ENCODE assay signal across 13 cellular contexts in genomic region chr1:152227310-152227928, GRCh38. TPM values are rescaled to one million over a fixed set of nuclear protein-coding genes. Genes with fewer than 3 reads are reported as not detected.
A peak's percentile ranks its signal among the peaks of the same experiment; 100 is the strongest.
DNase-seq lines count a peak whose midpoint lies in the region; ATAC-seq and TF ChIP-seq lines count a peak whose summit lies in the region.
"Had no signal": no experiment of that assay in that cellular context is flagged by ENCODE, and none has a peak within 500 bp of the region (broad histone marks: within the 10 kb centered on the region; RNA-seq: fewer than 3 reads in every experiment).

No MANE protein-coding gene starts in this region.

- no peak overlapping the region for H3K4me2 ChIP-seq in OCI-LY7 (ENCODE audit: low read length)

- no peak for ATAC-seq in HG03045 (IDR thresholded peaks at IDR 0.05; ENCODE audit: unreplicated experiment)
- ATAC-seq: activated T-helper 17 cell treated with anti-CD3 and anti-CD28 coated beads, Interleukin-2, amount 50 U/mL, for 72 hours had no signal

- H3K4me1 ChIP-seq in OCI-LY7 (ENCODE audit: insufficient read depth, low read length, poor library complexity, severe bottlenecking), result no peaks in the 10 kb centered on the region

- DNase-seq in SIG-M5 treated with dmso at 0.1 percent for 504 hours (lab: John Stamatoyannopoulos, UW; ENCODE audit: unreplicated experiment) (peak; percentile 44), SIG-M5 (lab: John Stamatoyannopoulos, UW) (no peak), OCI-LY7 (ENCODE audit: low spot score) (no peak), epithelial cell of prostate (ENCODE audit: low read depth, low spot score) (no peak), retinal pigment epithelial cell (ENCODE audit: low read depth) (no peak), HuH-7.5 (ENCODE audit: low spot score) (no peak), DMS153 treated with DMSO at 0.1 percent for 48 hours (lab: John Stamatoyannopoulos, UW; ENCODE audit: unreplicated experiment) (no peak)
- DNase-seq: activated CD4-positive, alpha-beta T cell treated with anti-CD3 and anti-CD28 coated beads for 1 hour; posterior cingulate gyrus; Right ventricle myocardium superior had no signal

- POLR2A ChIA-PET in OCI-LY7 (lab: Charles Lee), result no interaction called here

- no peak overlapping the region for H3K27ac ChIP-seq in OCI-LY7 (ENCODE audit: low read depth, low read length, poor library complexity, severe bottlenecking)
- H3K27ac ChIP-seq in epithelial cell of prostate, result peak overlapping the region; percentile 89

- H3K9me3 ChIP-seq in OCI-LY7 (ENCODE audit: low read length), result no peaks in the 10 kb centered on the region

- TF ChIP-seq CTCF in OCI-LY7 (conservative IDR thresholded peaks at IDR 0.05; ENCODE audit: low read length) (0 out of 2 replicates have a peak, but pooled peaks have one; percentile 15), retinal pigment epithelial cell (conservative IDR thresholded peaks at IDR 0.05; ENCODE audit: low read depth, low read length) (peak; percentile 17)

- no TSS peak for BruUV-seq in OCI-LY7 (replicated peaks; lab: Mats Ljungman, UMichigan)

- H3K4me3 ChIP-seq in OCI-LY7 (ENCODE audit: low read depth, low read length, poor library complexity, severe bottlenecking) (no peak overlapping the region), retinal pigment epithelial cell (ENCODE audit: low read length) (no peak overlapping the region)

- no peaks in the 10 kb centered on the region for H4K20me1 ChIP-seq in OCI-LY7 (ENCODE audit: insufficient read depth, low read length)

- no peak overlapping the region for H2AFZ ChIP-seq in OCI-LY7 (ENCODE audit: low read length)

- no peaks in the 10 kb centered on the region for H3K36me3 ChIP-seq in OCI-LY7 (ENCODE audit: insufficient read depth, low read length)

- no peaks in the 10 kb centered on the region for H3K9me2 ChIP-seq in OCI-LY7 (ENCODE audit: insufficient read depth, low read length)

- H3K79me2 ChIP-seq in OCI-LY7 (ENCODE audit: insufficient read depth, low read depth, low read length), result no peaks in the 10 kb centered on the region

- intact Hi-C loops in OCI-LY7 (cut with micrococcal nuclease; ENCODE audit: unreplicated experiment), result no loop called here

- CTCF ChIA-PET in OCI-LY7 (lab: Charles Lee; ENCODE audit: unreplicated experiment), result interaction anchor here (0.6 kb wide), 1 partner anchor 35 kb away, joined by 3 read pairs; no protein-coding TSS in a partner anchor

RNA-seq across cellular contexts. Expression of gene HRNR, which starts 3.4 kb away (rescaled TPM):
- not detected in 2 replicates for total RNA-seq in OCI-LY7 (2014; rRNA removed; shearing (Covaris generic))
- not detected in 2 replicates for total RNA-seq in OCI-LY7 (2022)
- total RNA-seq: activated T-helper 17 cell treated with anti-CD3 and anti-CD28 coated beads, Interleukin-2, amount 50 U/mL, for 72 hours; glomerular endothelial cell; Right ventricle myocardium superior had no signal
